1 cellular context compared by ENCODE assay signal in genomic region chr19:4906963-4907362, GRCh38.
TF ChIP-seq lines count a peak whose summit lies in the region.

No MANE protein-coding gene starts in this region.

TF ChIP-seq in HepG2, 621 proteins besides CTCF, POLR2A, EP300 and RAD21:
- peak; percentile 35; the same call in 1 of the 2 replicates for TF ChIP-seq STAG1 (CRISPR knock-in tag; IDR thresholded peaks at IDR 0.05)
- TF ChIP-seq YEATS4 (CRISPR knock-in tag; IDR thresholded peaks at IDR 0.05; ENCODE audit: borderline replicate concordance) = no peak
- peak; percentile 12; the same call in 1 of the 2 replicates for TF ChIP-seq SMC3 (IDR thresholded peaks at IDR 0.05; ENCODE audit: low read length)
